8 cellular contexts compared by ENCODE assay signal in the genomic region with DNA sequence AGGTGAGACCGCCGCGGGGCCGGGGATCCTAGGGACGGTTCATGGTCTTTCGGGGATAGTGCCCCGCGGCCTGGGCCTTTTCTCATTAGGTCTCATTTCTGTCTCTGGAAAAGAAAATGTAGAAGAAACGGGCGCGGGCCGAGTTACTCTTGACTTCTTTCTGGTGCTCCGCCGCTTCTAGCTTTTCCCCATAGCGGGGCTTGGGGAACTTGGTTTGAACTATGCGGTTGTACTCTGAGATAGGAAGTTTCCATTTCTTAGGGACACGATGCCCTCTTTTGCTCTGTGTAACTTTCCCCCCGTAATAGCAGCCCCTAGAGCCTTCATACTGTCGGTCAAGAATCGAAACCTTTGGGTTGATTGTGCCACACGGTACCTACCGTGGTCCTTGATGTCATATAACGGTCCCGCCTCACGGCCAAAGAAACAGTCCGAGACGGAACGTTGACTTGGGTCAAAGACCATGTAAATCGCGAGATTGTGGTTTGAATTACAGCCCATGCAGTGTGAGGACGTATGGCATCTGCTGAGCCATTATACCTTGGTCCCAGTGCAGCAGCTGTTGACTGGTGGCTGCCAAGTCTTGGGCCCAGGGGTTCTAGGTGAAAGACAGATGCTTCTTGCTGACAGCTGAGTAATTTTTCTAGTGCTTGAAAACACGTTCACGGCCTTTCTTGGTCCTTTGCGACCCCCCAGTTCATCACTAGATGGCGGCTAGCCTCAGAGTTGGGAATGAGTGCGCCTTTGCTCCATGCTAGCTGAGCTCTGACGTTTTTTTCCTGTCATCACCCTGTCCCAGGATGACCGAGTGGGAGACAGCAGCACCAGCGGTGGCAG. TPM values are rescaled to one million over a fixed set of nuclear protein-coding genes. Genes with fewer than 3 reads are reported as not detected.
DNase-seq lines count a peak whose midpoint lies in the region; ATAC-seq, FAIRE-seq and TF ChIP-seq lines count a peak whose summit lies in the region.

No MANE protein-coding gene starts in this region.

- peak overlapping the region; percentile 96 to 99 (median 98) for H3K27ac Mint-ChIP-seq in CD4-positive, alpha-beta memory T cell

- TF ChIP-seq CTCF in brain microvascular endothelial cell (IDR thresholded peaks at IDR 0.05; ENCODE audit: low read depth, low read length, missing control alignments) (peak; percentile 3), mucosa of descending colon (IDR thresholded peaks at IDR 0.05) (no peak)

- H3K9me3 ChIP-seq in CD4-positive, alpha-beta memory T cell (ENCODE audit: control insufficient read depth in 1 of 2, low read length in 2 of 2): no peaks in the 10 kb centered on the region
- H3K9me3 ChIP-seq in mucosa of descending colon: no peaks in the 10 kb centered on the region

- peak overlapping the region; percentile 44 to 56 for H3K4me3 ChIP-seq in CD4-positive, alpha-beta memory T cell (ENCODE audit: low read length in 2 of 2)
- H3K4me3 ChIP-seq in Jurkat, Clone E6-1 (ENCODE audit: low read length): peak overlapping the region; percentile 100
- H3K4me3 ChIP-seq in brain microvascular endothelial cell (ENCODE audit: low read depth, low read length) (peak overlapping the region; percentile 90), mucosa of descending colon (peak overlapping the region; percentile 42)

- H3K4me3 Mint-ChIP-seq in CD4-positive, alpha-beta memory T cell: peak overlapping the region; percentile 93 to 99 (median 96)

- no peaks in the 10 kb centered on the region for H3K27me3 Mint-ChIP-seq in CD4-positive, alpha-beta memory T cell

- peaks cover 0 to 2% (median 0%) of the 10 kb centered on the region in 8 donors for H3K9me3 Mint-ChIP-seq in CD4-positive, alpha-beta memory T cell

- no peak for DNase-seq in CD4-positive, alpha-beta memory T cell
- DNase-seq in Jurkat, Clone E6-1 (ENCODE audit: low read depth, low spot score): no peak
- DNase-seq in brain microvascular endothelial cell (no peak), mucosa of descending colon (no peak), GM12892 (ENCODE audit: insufficient read length) (no peak), mucosa of gallbladder (ENCODE audit: low spot score) (no peak), frontal cortex (ENCODE audit: low spot score in 2 of 2) (no peak)
- no peak for DNase-seq in stimulated activated CD4-positive, alpha-beta T cell treated with anti-CD3 and anti-CD28 coated beads, Interleukin-2, amount 100 ng/mL, for 24 hours

- POLR2A ChIA-PET in CD4-positive, alpha-beta memory T cell (lab: Charles Lee; ENCODE audit: partially characterized antibody): interaction anchor here (1.0 to 3.2 kb wide), 13 partner anchors 13 to 538 kb away, joined by 3 to 30 read pairs (median 5); partner anchors contain the start of genes ZBTB45, ZNF274, ZNF324B and ZNF446

- peaks cover 22 to 54% (median 35%) of the 10 kb centered on the region in 4 donors for H3K4me1 Mint-ChIP-seq in CD4-positive, alpha-beta memory T cell

- in situ Hi-C loops in brain microvascular endothelial cell (cut with HindIII; ENCODE audit: low pct_ligation_motif_present, low sequenced_read_pairs): no loop called here

- no peak for ATAC-seq in mucosa of descending colon

- peaks cover 24% of the 10 kb centered on the region for H3K36me3 ChIP-seq in CD4-positive, alpha-beta memory T cell (ENCODE audit: insufficient read depth, low read length)
- peaks cover 30% of the 10 kb centered on the region for H3K36me3 ChIP-seq in brain microvascular endothelial cell (replicated peaks)
- H3K36me3 ChIP-seq in mucosa of descending colon (ENCODE audit: low read depth): peaks cover under 1% of the 10 kb centered on the region

- peaks cover 34% of the 10 kb centered on the region for H3K4me1 ChIP-seq in CD4-positive, alpha-beta memory T cell (ENCODE audit: insufficient read depth, low read length)
- peaks cover 17% of the 10 kb centered on the region for H3K4me1 ChIP-seq in mucosa of descending colon (ENCODE audit: low read depth)

- intact Hi-C loops in CD4-positive, alpha-beta memory T cell (cut with micrococcal nuclease): loop anchor here (1.0 to 10.0 kb wide), 7 partner anchors 14 to 163 kb away; partner anchors contain the start of genes ERVK3-1, ZNF132, ZNF544 and ZNF584
- intact Hi-C loops in mucosa of descending colon (cut with DNase I, micrococcal nuclease): no loop called here

- CTCF ChIA-PET in CD4-positive, alpha-beta memory T cell (lab: Charles Lee; ENCODE audit: partially characterized antibody): no interaction called here

- peaks cover 17 to 39% of the 10 kb centered on the region in 2 donors for H3K36me3 Mint-ChIP-seq in CD4-positive, alpha-beta memory T cell

- FAIRE-seq in GM12892 (lab: Jason Lieb, UNC) (no peak), frontal cortex (lab: Jason Lieb, UNC) (no peak)

- H3K27me3 ChIP-seq in CD4-positive, alpha-beta memory T cell (ENCODE audit: insufficient read depth, low read length): no peaks in the 10 kb centered on the region
- no peaks in the 10 kb centered on the region for H3K27me3 ChIP-seq in brain microvascular endothelial cell (replicated peaks)

- peak overlapping the region; percentile 89 for H3K27ac ChIP-seq in CD4-positive, alpha-beta memory T cell (ENCODE audit: low read depth, low read length)
- H3K27ac ChIP-seq in brain microvascular endothelial cell: peak overlapping the region; percentile 91

- TF ChIP-seq POLR2A in GM12892 (IDR thresholded peaks at IDR 0.05; ENCODE audit: low read depth, low read length): no peak

RNA-seq across cellular contexts. Expression of gene RPS5, which starts 0.5 kb away (rescaled TPM):
- 1,000 to 10,000 TPM; 1,267 to 1,360 TPM for total RNA-seq in CD4-positive, alpha-beta memory T cell
- 1,000 to 10,000 TPM; 1,172 to 1,304 TPM for polyA plus RNA-seq in CD4-positive, alpha-beta memory T cell
- polyA plus RNA-seq in Jurkat, Clone E6-1 (2012; ENCODE audit: insufficient read depth, insufficient read length): 1,707 TPM
- total RNA-seq in mucosa of descending colon: 100 to 1,000 TPM; 692 to 768 (median 754) TPM
- polyA plus RNA-seq in GM12892 (2012; ENCODE audit: missing spikeins): 2,354 TPM
- total RNA-seq in mucosa of gallbladder: 614 TPM
- 2,200 TPM for total RNA-seq in frontal cortex

RNA-seq across cellular contexts. Expression of gene ZNF837, which starts 6.7 kb away (rescaled TPM):
- 1 to 10 TPM; 3.4 to 3.5 TPM for total RNA-seq in CD4-positive, alpha-beta memory T cell
- 1 to 10 TPM; 3.8 to 4.6 TPM for polyA plus RNA-seq in CD4-positive, alpha-beta memory T cell
- polyA plus RNA-seq in Jurkat, Clone E6-1 (2012; ENCODE audit: insufficient read depth, insufficient read length): 3.8 TPM
- total RNA-seq in mucosa of descending colon: 1 to 10 TPM; 1.5 to 3.3 (median 2.5) TPM
- polyA plus RNA-seq in GM12892 (2012; ENCODE audit: missing spikeins): not detected
- total RNA-seq in mucosa of gallbladder: 2.9 TPM
- 2.4 TPM for total RNA-seq in frontal cortex

RNA-seq across cellular contexts. Expression of gene RNF225, which starts 7.9 kb away (rescaled TPM):
- under 1 TPM in 1 of 2 experiments, not detected in 1; 0.47 TPM for total RNA-seq in CD4-positive, alpha-beta memory T cell
- polyA plus RNA-seq in CD4-positive, alpha-beta memory T cell: not detected
- polyA plus RNA-seq in Jurkat, Clone E6-1 (2012; ENCODE audit: insufficient read depth, insufficient read length): not detected
- total RNA-seq in mucosa of descending colon (not detected), mucosa of gallbladder (not detected), frontal cortex (not detected)
- not detected for polyA plus RNA-seq in GM12892 (2012; ENCODE audit: missing spikeins)

RNA-seq across cellular contexts. Expression of gene ZNF584, which starts 20.9 kb away (rescaled TPM):
- total RNA-seq in CD4-positive, alpha-beta memory T cell: 10 to 100 TPM; 10.3 to 10.7 TPM
- polyA plus RNA-seq in CD4-positive, alpha-beta memory T cell: 1 to 10 TPM; 6.6 to 9.1 TPM
- polyA plus RNA-seq in Jurkat, Clone E6-1 (2012; ENCODE audit: insufficient read depth, insufficient read length): 10.7 TPM
- total RNA-seq in mucosa of descending colon (10 to 100 TPM in 1 of 3 donors, 1 to 10 TPM in 2; 5.4 to 15.0 (median 6.9) TPM), mucosa of gallbladder (13.9 TPM), frontal cortex (11.8 TPM)
- 4.0 TPM for polyA plus RNA-seq in GM12892 (2012; ENCODE audit: missing spikeins)

RNA-seq across cellular contexts. Expression of gene ZNF497, which starts 25.0 kb away (rescaled TPM):
- total RNA-seq in CD4-positive, alpha-beta memory T cell: 1 to 10 TPM; 1.7 to 2.0 TPM
- polyA plus RNA-seq in CD4-positive, alpha-beta memory T cell: 1 to 10 TPM in 1 of 2 donors, under 1 TPM in 1; 0.46 to 1.2 TPM
- 3.8 TPM for polyA plus RNA-seq in Jurkat, Clone E6-1 (2012; ENCODE audit: insufficient read depth, insufficient read length)
- total RNA-seq in mucosa of descending colon (1 to 10 TPM; 1.1 to 1.9 (median 1.2) TPM), mucosa of gallbladder (3.5 TPM), frontal cortex (6.1 TPM)
- polyA plus RNA-seq in GM12892 (2012; ENCODE audit: missing spikeins): 0.36 TPM

Comparison
In these comparisons a context has a peak if more than half of its experiments do, and no peak if none do; other contexts are left out.
1. H3K4me3 ChIP-seq: peak in every context shown above with its lines; median percentile 100 in Jurkat, Clone E6-1; 90 in brain microvascular endothelial cell; 50 in CD4-positive, alpha-beta memory T cell; 42 in mucosa of descending colon.